7 cellular contexts compared by ENCODE assay signal in the genomic region with DNA sequence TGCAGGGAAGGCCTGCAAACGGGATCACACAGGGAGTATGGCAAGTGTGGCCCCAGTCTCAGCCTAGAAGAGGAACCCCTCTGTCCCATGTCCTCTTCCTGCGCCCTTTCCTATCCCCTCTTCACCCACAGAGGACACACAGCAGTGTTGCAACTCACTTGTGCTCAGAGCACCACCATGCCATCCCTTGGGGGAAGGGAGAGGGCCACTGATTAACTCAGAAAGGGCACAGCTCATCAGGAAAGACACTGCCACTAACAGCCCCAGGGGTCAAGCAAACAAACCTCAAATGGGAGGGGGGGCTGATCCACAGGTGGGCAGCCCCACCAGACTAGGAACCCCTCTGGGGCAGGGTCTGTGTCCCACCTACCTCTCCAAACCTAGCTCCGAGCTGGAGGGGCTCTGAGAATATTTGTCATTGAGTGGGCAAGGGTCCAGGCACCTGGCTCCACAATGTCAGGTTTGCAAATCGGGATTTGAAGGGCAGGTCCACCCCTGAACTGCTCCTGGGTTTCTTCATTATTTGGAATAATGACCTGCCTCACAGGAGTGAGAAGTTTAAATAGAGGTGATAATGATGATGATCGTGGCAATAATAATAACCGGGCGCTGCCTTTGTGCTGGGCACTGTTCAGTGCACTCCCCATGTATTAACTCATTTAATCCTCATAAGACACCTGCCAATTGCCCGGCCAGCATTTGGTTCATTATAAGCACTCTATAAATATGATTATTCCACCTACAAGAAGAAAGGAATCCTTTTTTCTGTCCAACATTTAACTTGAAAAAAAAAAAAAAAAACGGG. TPM values are rescaled to one million over a fixed set of nuclear protein-coding genes. Genes with fewer than 3 reads are reported as not detected.
A peak's percentile ranks its signal among the peaks of the same experiment; 100 is the strongest.
DNase-seq lines count a peak whose midpoint lies in the region; ATAC-seq and TF ChIP-seq lines count a peak whose summit lies in the region.

No MANE protein-coding gene starts in this region.

- no peaks in the 10 kb centered on the region for H3K27me3 Mint-ChIP-seq in activated CD4-positive, alpha-beta memory T cell treated with anti-CD3 and anti-CD28 coated beads for 36 hours
- no peaks in the 10 kb centered on the region for H3K27me3 Mint-ChIP-seq in stimulated activated memory B cell treated with anti-CD40 and anti-IgM and Interleukin-4, amounts not matched to agents 10 μg/mL and 1 μg/mL and 100 μg/mL, for 72 hours

- POLR2A ChIA-PET in activated CD4-positive, alpha-beta memory T cell treated with anti-CD3 and anti-CD28 coated beads for 36 hours (lab: Charles Lee), result interaction anchor here (0.9 kb wide), 1 partner anchor 173 kb away, joined by 3 read pairs; no protein-coding TSS in a partner anchor

- peaks cover 19% of the 10 kb centered on the region for H3K4me1 Mint-ChIP-seq in activated CD4-positive, alpha-beta memory T cell treated with anti-CD3 and anti-CD28 coated beads for 36 hours (ENCODE audit: low read depth)
- H3K4me1 Mint-ChIP-seq in stimulated activated memory B cell treated with anti-CD40 and anti-IgM and Interleukin-4, amounts not matched to agents 10 μg/mL and 1 μg/mL and 100 μg/mL, for 72 hours, result peaks cover 23% of the 10 kb centered on the region

- no peaks in the 10 kb centered on the region for H4K20me1 ChIP-seq in hepatocyte (ENCODE audit: insufficient read depth, poor library complexity, severe bottlenecking)

- H3K27ac ChIP-seq in hepatocyte, result no peak overlapping the region

- peak overlapping the region; percentile 33 for H2AFZ ChIP-seq in hepatocyte

- WGBS in hepatocyte (ENCODE audit: low lambda C conversion rate, missing lambda C conversion rate), result 44% methylated on average over 9 of the region's 9 CpGs

- H3K9me2 ChIP-seq in hepatocyte (replicated peaks; ENCODE audit: insufficient read depth), result no peaks in the 10 kb centered on the region

- TF ChIP-seq CTCF in HFF-Myc (IDR thresholded peaks at IDR 0.05; ENCODE audit: low read depth, low read length, missing control alignments), result no peak
- TF ChIP-seq CTCF in hepatocyte (IDR thresholded peaks at IDR 0.05; ENCODE audit: poor library complexity), result no peak

- no peaks in the 10 kb centered on the region for H3K36me3 ChIP-seq in hepatocyte (replicated peaks; ENCODE audit: insufficient read depth, low read depth)

- peak overlapping the region; percentile 89 for H3K4me3 Mint-ChIP-seq in activated CD4-positive, alpha-beta memory T cell treated with anti-CD3 and anti-CD28 coated beads for 36 hours
- H3K4me3 Mint-ChIP-seq in stimulated activated memory B cell treated with anti-CD40 and anti-IgM and Interleukin-4, amounts not matched to agents 10 μg/mL and 1 μg/mL and 100 μg/mL, for 72 hours, result peak overlapping the region; percentile 97

- peaks cover 6% of the 10 kb centered on the region for H3K4me1 ChIP-seq in hepatocyte (ENCODE audit: insufficient read depth)

- H3K4me3 ChIP-seq in HFF-Myc (replicated peaks; ENCODE audit: low read depth, low read length) (peak overlapping the region; percentile 76), hepatocyte (peak overlapping the region; percentile 42)

- no peaks in the 10 kb centered on the region for H3K9me3 ChIP-seq in hepatocyte (ENCODE audit: low read depth)

- no peaks in the 10 kb centered on the region for H3K79me2 ChIP-seq in hepatocyte

- H3K9me3 Mint-ChIP-seq in activated CD4-positive, alpha-beta memory T cell treated with anti-CD3 and anti-CD28 coated beads for 36 hours, result no peaks in the 10 kb centered on the region
- no peaks in the 10 kb centered on the region for H3K9me3 Mint-ChIP-seq in stimulated activated memory B cell treated with anti-CD40 and anti-IgM and Interleukin-4, amounts not matched to agents 10 μg/mL and 1 μg/mL and 100 μg/mL, for 72 hours

- intact Hi-C loops in activated CD4-positive, alpha-beta memory T cell treated with anti-CD3 and anti-CD28 coated beads for 36 hours (cut with micrococcal nuclease), result loop anchor here (10.0 kb wide), 2 partner anchors 303 to 343 kb away; no protein-coding TSS in a partner anchor

- no peak for ATAC-seq in stimulated activated memory B cell treated with anti-CD40 and anti-IgM and Interleukin-4, amounts not matched to agents 10 μg/mL and 1 μg/mL and 100 μg/mL, for 72 hours
- ATAC-seq in GM18517 (IDR thresholded peaks at IDR 0.05; ENCODE audit: unreplicated experiment) (no peak), GM21576 (IDR thresholded peaks at IDR 0.05; ENCODE audit: unreplicated experiment) (no peak)

- no peak overlapping the region for H3K27ac Mint-ChIP-seq in activated CD4-positive, alpha-beta memory T cell treated with anti-CD3 and anti-CD28 coated beads for 36 hours
- H3K27ac Mint-ChIP-seq in stimulated activated memory B cell treated with anti-CD40 and anti-IgM and Interleukin-4, amounts not matched to agents 10 μg/mL and 1 μg/mL and 100 μg/mL, for 72 hours, result peak overlapping the region; percentile 92

- H3K4me2 ChIP-seq in hepatocyte, result peak overlapping the region; percentile 81

- DNase-seq in HFF-Myc (ENCODE audit: extremely low read depth, low read depth), result no peak
- no peak for DNase-seq in activated CD4-positive, alpha-beta memory T cell treated with anti-CD3 and anti-CD28 coated beads for 36 hours
- DNase-seq in hepatocyte (ENCODE audit: low spot score), result no peak
- DNase-seq in HK-2 (ENCODE audit: unreplicated experiment), result no peak

- H3K27me3 ChIP-seq in hepatocyte, result peaks cover 10% of the 10 kb centered on the region

- no peaks in the 10 kb centered on the region for H3K36me3 Mint-ChIP-seq in activated CD4-positive, alpha-beta memory T cell treated with anti-CD3 and anti-CD28 coated beads for 36 hours
- no peaks in the 10 kb centered on the region for H3K36me3 Mint-ChIP-seq in stimulated activated memory B cell treated with anti-CD40 and anti-IgM and Interleukin-4, amounts not matched to agents 10 μg/mL and 1 μg/mL and 100 μg/mL, for 72 hours

- CTCF ChIA-PET in activated CD4-positive, alpha-beta memory T cell treated with anti-CD3 and anti-CD28 coated beads for 36 hours (lab: Charles Lee), result interaction anchor here (1.5 to 2.8 kb wide), 2 partner anchors 12 to 26 kb away, joined by 7 to 21 read pairs; no protein-coding TSS in a partner anchor

RNA-seq across cellular contexts. Expression of gene ALDH4A1, which starts 1.0 kb away (rescaled TPM):
- 1 to 10 TPM; 7.2 to 7.3 TPM for total RNA-seq in activated CD4-positive, alpha-beta memory T cell treated with anti-CD3 and anti-CD28 coated beads for 36 hours
- total RNA-seq in hepatocyte, result 41.4 and 51.7 TPM in 2 replicates
- polyA plus RNA-seq in hepatocyte, result 32.4 and 49.1 TPM in 2 replicates

RNA-seq across cellular contexts. Expression of gene TAS1R2, which starts 41.9 kb away (rescaled TPM):
- not detected for total RNA-seq in activated CD4-positive, alpha-beta memory T cell treated with anti-CD3 and anti-CD28 coated beads for 36 hours
- not detected in 2 replicates for total RNA-seq in hepatocyte
- polyA plus RNA-seq in hepatocyte, result not detected in 2 replicates

RNA-seq across cellular contexts. Expression of gene IFFO2, which starts 55.1 kb away (rescaled TPM):
- 10 to 100 TPM; 40.4 to 42.0 TPM for total RNA-seq in activated CD4-positive, alpha-beta memory T cell treated with anti-CD3 and anti-CD28 coated beads for 36 hours
- total RNA-seq in hepatocyte, result 7.2 and 8.1 TPM in 2 replicates
- polyA plus RNA-seq in hepatocyte, result 0.78 and 0.85 TPM in 2 replicates
